ENCODE assay signal across 1 cellular context in genomic region chr5:82356808-82357671, GRCh38.
TF ChIP-seq lines count a peak whose summit lies in the region.

No MANE protein-coding gene starts in this region.

TF ChIP-seq in HepG2, 621 proteins besides CTCF, POLR2A, EP300 and RAD21 (continued from another document and continues in another):
- 0 out of 2 replicates have a peak, but pooled peaks have one; percentile 49 for TF ChIP-seq ZBTB4 (CRISPR knock-in tag; IDR thresholded peaks at IDR 0.05; ENCODE audit: borderline replicate concordance)
- TF ChIP-seq CBX5 (CRISPR knock-in tag; IDR thresholded peaks at IDR 0.05; ENCODE audit: borderline replicate concordance) = 0 out of 2 replicates have a peak, but pooled peaks have one; percentile 20
- peak; percentile 52; the same call in 1 of the 2 replicates for TF ChIP-seq NFIC (IDR thresholded peaks at IDR 0.05; ENCODE audit: low read length)
- peak; percentile 90 for TF ChIP-seq TCF7 (IDR thresholded peaks at IDR 0.05; ENCODE audit: low read depth)
- TF ChIP-seq NFAT5 (CRISPR knock-in tag; IDR thresholded peaks at IDR 0.05) = 0 out of 2 replicates have a peak, but pooled peaks have one; percentile 16
- TF ChIP-seq ERF (CRISPR knock-in tag; IDR thresholded peaks at IDR 0.05) = no peak
- TF ChIP-seq NFATC3 (CRISPR knock-in tag; IDR thresholded peaks at IDR 0.05) = no peak
- TF ChIP-seq ZBTB21 (CRISPR knock-in tag; IDR thresholded peaks at IDR 0.05) = peak; percentile 34; the same call in 1 of the 2 replicates
- peak; percentile 52; the same call in 1 of the 2 replicates for TF ChIP-seq BHLHE40 (IDR thresholded peaks at IDR 0.05; ENCODE audit: low read length)
- TF ChIP-seq GATAD2A (CRISPR knock-in tag; IDR thresholded peaks at IDR 0.05) = peak; percentile 46
- 0 out of 2 replicates have a peak, but pooled peaks have one; percentile 36 for TF ChIP-seq TCF7L2 (IDR thresholded peaks at IDR 0.05; ENCODE audit: low read depth, low read length)
- TF ChIP-seq RERE (CRISPR knock-in tag; IDR thresholded peaks at IDR 0.05; ENCODE audit: low read depth) = 0 out of 2 replicates have a peak, but pooled peaks have one; percentile 11
- no peak for TF ChIP-seq UBTF (CRISPR knock-in tag; IDR thresholded peaks at IDR 0.05)
- TF ChIP-seq ZNF552 (CRISPR knock-in tag; IDR thresholded peaks at IDR 0.05; ENCODE audit: borderline replicate concordance) = 0 out of 2 replicates have a peak, but pooled peaks have one; percentile 19
- TF ChIP-seq ARID5B (CRISPR knock-in tag; IDR thresholded peaks at IDR 0.05) = peak; percentile 53
- no peak for TF ChIP-seq PBX2 (CRISPR knock-in tag; IDR thresholded peaks at IDR 0.05)
- TF ChIP-seq BCL6 (CRISPR knock-in tag; IDR thresholded peaks at IDR 0.05) = peak; percentile 47; the same call in 1 of the 2 replicates
- TF ChIP-seq THRA (CRISPR knock-in tag; IDR thresholded peaks at IDR 0.05; ENCODE audit: borderline replicate concordance) = 0 out of 2 replicates have a peak, but pooled peaks have one; percentile 23
- peak; percentile 63 for TF ChIP-seq HMG20A (CRISPR knock-in tag; IDR thresholded peaks at IDR 0.05; ENCODE audit: borderline replicate concordance)
- 0 out of 2 replicates have a peak, but pooled peaks have one; percentile 21 for TF ChIP-seq PHF21A (CRISPR knock-in tag; IDR thresholded peaks at IDR 0.05)
- no peak for TF ChIP-seq FOXP1 (IDR thresholded peaks at IDR 0.05)
- 0 out of 2 replicates have a peak, but pooled peaks have one; percentile 10 for TF ChIP-seq FOXP1 (CRISPR knock-in tag; IDR thresholded peaks at IDR 0.05)
- TF ChIP-seq ZNF605 (CRISPR knock-in tag; IDR thresholded peaks at IDR 0.05) = peak; percentile 34; the same call in 1 of the 2 replicates
- TF ChIP-seq RXRA (CRISPR knock-in tag; IDR thresholded peaks at IDR 0.05) = peak; percentile 89; the same call in 1 of the 2 replicates
- TF ChIP-seq FOXA3 (CRISPR knock-in tag; IDR thresholded peaks at IDR 0.05) = peak; percentile 33
- TF ChIP-seq NR2F6 (IDR thresholded peaks at IDR 0.05) = no peak; the same call in 1 of the 2 replicates
- peak; percentile 20 for TF ChIP-seq NR2F6 (CRISPR knock-in tag; IDR thresholded peaks at IDR 0.05)
- no peak for TF ChIP-seq ZNF543 (CRISPR knock-in tag; IDR thresholded peaks at IDR 0.05)
- no peak for TF ChIP-seq ZNF557 (CRISPR knock-in tag; IDR thresholded peaks at IDR 0.05)
- TF ChIP-seq ZNF678 (CRISPR knock-in tag; IDR thresholded peaks at IDR 0.05) = no peak
- TF ChIP-seq ATF1 (CRISPR knock-in tag; IDR thresholded peaks at IDR 0.05) = no peak
- 0 out of 2 replicates have a peak, but pooled peaks have one; percentile 15 for TF ChIP-seq ZNF264 (CRISPR knock-in tag; IDR thresholded peaks at IDR 0.05)
- TF ChIP-seq SMAD3 (CRISPR knock-in tag; IDR thresholded peaks at IDR 0.05) = no peak
